Comparison of ENCODE assay signal across 26 cellular contexts in the genomic region with DNA sequence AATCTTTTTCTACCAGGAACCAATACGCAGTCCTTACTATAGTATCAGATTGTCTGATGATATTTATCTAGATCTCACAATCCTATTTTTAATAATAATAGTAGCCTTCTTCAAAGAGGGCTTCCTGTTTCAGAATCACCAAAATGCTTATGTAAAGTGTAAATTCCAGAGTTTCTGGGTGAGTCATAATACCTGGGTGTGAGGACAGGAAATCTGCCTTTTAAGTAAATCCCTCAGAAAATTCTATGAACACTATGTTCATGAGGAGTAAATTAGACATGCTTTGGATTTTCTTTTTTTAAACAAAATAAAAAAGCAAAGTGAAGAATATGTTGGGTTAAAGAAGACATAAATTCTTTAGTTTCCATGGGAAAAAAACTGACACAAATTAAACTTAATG. TPM values are rescaled to one million over a fixed set of nuclear protein-coding genes. Genes with fewer than 3 reads are reported as not detected.
A peak's percentile ranks its signal among the peaks of the same experiment; 100 is the strongest.
DNase-seq lines count a peak whose midpoint lies in the region; ATAC-seq, FAIRE-seq and TF ChIP-seq lines count a peak whose summit lies in the region.
"Had no signal": no experiment of that assay in that cellular context is flagged by ENCODE, and none has a peak within 500 bp of the region (broad histone marks: within the 10 kb centered on the region; RNA-seq: fewer than 3 reads in every experiment).

No MANE protein-coding gene starts in this region.

- H3K4me1 ChIP-seq in GM23248 (ENCODE audit: insufficient read depth) (peaks cover 26% of the 10 kb centered on the region), Panc1 (ENCODE audit: control insufficient read depth, insufficient read depth, low read length) (peaks cover 6% of the 10 kb centered on the region), endothelial cell of umbilical vein (ENCODE audit: control insufficient read depth, extremely low read depth, insufficient read depth, low read length) (peaks cover 57% of the 10 kb centered on the region)
- H3K4me1 ChIP-seq: esophagus muscularis mucosa, left lung, transverse colon had no signal

- ATAC-seq in Panc1 = no peak
- no peak for ATAC-seq in activated T-cell treated with anti-CD3 and anti-CD28 coated beads, Interleukin-2, amount 50 U/mL, for 4 hours
- ATAC-seq: K562; left lung; mucosa of descending colon; stimulated activated naive CD8-positive, alpha-beta T cell treated with anti-CD3 and anti-CD28 coated beads, Interleukin-15, amount 100 ng/mL, for 72 hours had no signal

- TF ChIP-seq CTCF in Panc1 (IDR thresholded peaks at IDR 0.05) (no peak), endothelial cell of umbilical vein (IDR thresholded peaks at IDR 0.05; ENCODE audit: extremely low read depth in 1 of 2, insufficient read depth in 1 of 2, low read depth in 1 of 2, low read length in 2 of 2) (no peak), lower leg skin (IDR thresholded peaks at IDR 0.05) (no peak)

- H3K9ac ChIP-seq in GM23248 = no peak overlapping the region
- H3K9ac ChIP-seq in endothelial cell of umbilical vein (replicated peaks; ENCODE audit: extremely low read depth, insufficient read depth, low read length) = peak overlapping the region; percentile 51

- H3K4me1 Mint-ChIP-seq in activated T-cell treated with anti-CD3 and anti-CD28 coated beads, Interleukin-2, amount 50 U/mL, for 4 hours (ENCODE audit: low read depth) = no peaks in the 10 kb centered on the region
- H3K4me1 Mint-ChIP-seq: central memory CD8-positive, alpha-beta T cell; stimulated activated naive CD8-positive, alpha-beta T cell treated with anti-CD3 and anti-CD28 coated beads, Interleukin-15, amount 100 ng/mL, for 72 hours had no signal

- no peaks in the 10 kb centered on the region for H3K9me3 Mint-ChIP-seq in activated T-cell treated with anti-CD3 and anti-CD28 coated beads, Interleukin-2, amount 50 U/mL, for 4 hours
- H3K9me3 Mint-ChIP-seq: activated CD4-positive, alpha-beta memory T cell treated with anti-CD3 and anti-CD28 coated beads for 36 hours; central memory CD8-positive, alpha-beta T cell; stimulated activated naive CD8-positive, alpha-beta T cell treated with anti-CD3 and anti-CD28 coated beads, Interleukin-15, amount 100 ng/mL, for 72 hours had no signal

- H3K36me3 ChIP-seq in GM23248 (ENCODE audit: low read depth) (no peaks in the 10 kb centered on the region), Panc1 (ENCODE audit: control insufficient read depth, insufficient read depth, low read length) (no peaks in the 10 kb centered on the region), endothelial cell of umbilical vein (ENCODE audit: control insufficient read depth in 2 of 2, extremely low read depth in 1 of 2, insufficient read depth in 2 of 2, low read length in 2 of 2) (no peaks in the 10 kb centered on the region)
- H3K36me3 ChIP-seq: esophagus muscularis mucosa, left lung, transverse colon had no signal

- 98 to 100% methylated on average over 1 of the region's 1 CpG for WGBS in GM23248 (ENCODE audit: low coverage in 1 of 2, low lambda C conversion rate in 2 of 2, missing lambda C conversion rate in 2 of 2), 2 experiments
- 86 to 91% methylated on average over 1 of the region's 1 CpG for WGBS in lower leg skin, 2 donors

- POLR2A ChIA-PET in Panc1 (lab: Charles Lee) = no interaction called here
- POLR2A ChIA-PET in endothelial cell of umbilical vein (lab: Charles Lee) = interaction anchor here (1.1 to 1.3 kb wide), 3 partner anchors 15 to 21 kb away, joined by 3 to 7 read pairs (median 4); a partner anchor contains a TSS

- peaks cover 8% of the 10 kb centered on the region; the same call in 1 of the 2 replicates for H3F3A ChIP-seq in GM23248 (ENCODE audit: insufficient read depth)

- peak overlapping the region; percentile 46 for H3K4me2 ChIP-seq in GM23248 (ENCODE audit: unreplicated experiment)
- peak overlapping the region; percentile 91 for H3K4me2 ChIP-seq in endothelial cell of umbilical vein (ENCODE audit: insufficient read depth, low read length)

- no peaks in the 10 kb centered on the region for H3K36me3 Mint-ChIP-seq in activated T-cell treated with anti-CD3 and anti-CD28 coated beads, Interleukin-2, amount 50 U/mL, for 4 hours (ENCODE audit: insufficient read depth)
- H3K36me3 Mint-ChIP-seq: activated CD4-positive, alpha-beta memory T cell treated with anti-CD3 and anti-CD28 coated beads for 36 hours had no signal

- FAIRE-seq in endothelial cell of umbilical vein (lab: Jason Lieb, UNC) = no peak
- FAIRE-seq in urothelium cell line (lab: Jason Lieb, UNC) = no peak
- FAIRE-seq: D721Med, K562 had no signal

- H3K27me3 Mint-ChIP-seq in activated T-cell treated with anti-CD3 and anti-CD28 coated beads, Interleukin-2, amount 50 U/mL, for 4 hours (ENCODE audit: low read depth) = no peaks in the 10 kb centered on the region
- H3K27me3 Mint-ChIP-seq: activated CD4-positive, alpha-beta memory T cell treated with anti-CD3 and anti-CD28 coated beads for 36 hours; central memory CD8-positive, alpha-beta T cell had no signal

- intact Hi-C loops in Panc1 (cut with micrococcal nuclease; ENCODE audit: unreplicated experiment) (no loop called here), endothelial cell of umbilical vein (cut with micrococcal nuclease) (loop anchor here (1.0 kb wide), 1 partner anchor 15 kb away; no protein-coding TSS in a partner anchor), lower leg skin (cut with DNase I; ENCODE audit: low total_unique reads) (no loop called here)

- H2AFZ ChIP-seq in GM23248 (0 out of 2 replicates have a peak overlapping the region, but pooled peaks have one; percentile 22), endothelial cell of umbilical vein (ENCODE audit: low read depth, low read length) (no peak overlapping the region)

- CTCF ChIA-PET in Panc1 (lab: Charles Lee) = no interaction called here
- CTCF ChIA-PET in endothelial cell of umbilical vein (lab: Charles Lee) = interaction anchor here (1.1 to 1.7 kb wide), 3 partner anchors 21 to 154 kb away, joined by 3 to 6 read pairs (median 4); a partner anchor contains a TSS

- BruUV-seq in Panc1 (replicated peaks; lab: Mats Ljungman, UMichigan) (no TSS peak), endothelial cell of umbilical vein (replicated peaks; lab: Mats Ljungman, UMichigan) (no TSS peak)

- TF ChIP-seq POLR2A in endothelial cell of umbilical vein (IDR thresholded peaks at IDR 0.05; ENCODE audit: low read depth, low read length) (no peak), lower leg skin (IDR thresholded peaks at IDR 0.05) (no peak)

- H3K9me1 ChIP-seq in endothelial cell of umbilical vein (replicated peaks; ENCODE audit: control insufficient read depth, extremely low read depth, insufficient read depth, low read length) = no peaks in the 10 kb centered on the region

- dilution Hi-C loops in endothelial cell of umbilical vein (cut with MboI; ENCODE audit: extremely low pct_ligation_motif_present, low sequenced_read_pairs) = no loop called here

- H3K27ac ChIP-seq in GM23248 = no peak overlapping the region
- peak overlapping the region; percentile 75; the same call in 1 of the 2 replicates for H3K27ac ChIP-seq in Panc1 (ENCODE audit: low read length)
- peak overlapping the region; percentile 81 for H3K27ac ChIP-seq in endothelial cell of umbilical vein (ENCODE audit: insufficient read depth, low read depth, low read length)
- H3K27ac ChIP-seq: esophagus muscularis mucosa, left lung, skin epidermis, transverse colon had no signal

- no peak overlapping the region for H3K4me3 ChIP-seq in GM23248
- H3K4me3 ChIP-seq in Panc1 (ENCODE audit: low read depth in 2 of 2, low read length in 2 of 2) = no peak overlapping the region
- peak overlapping the region in 1 of 3 experiments; percentile 21 for H3K4me3 ChIP-seq in endothelial cell of umbilical vein (replicated peaks in 1 of 3; ENCODE audit: insufficient read depth in 1 of 3, low read depth in 1 of 3, low read length in 3 of 3)
- no peak overlapping the region for H3K4me3 ChIP-seq in lower leg skin (ENCODE audit: low read depth, poor library complexity, severe bottlenecking)
- H3K4me3 ChIP-seq: esophagus muscularis mucosa, K562, left lung, mucosa of descending colon, skin epidermis, transverse colon had no signal

- H3K27me3 ChIP-seq in GM23248 (replicated peaks; ENCODE audit: insufficient read depth) (no peaks in the 10 kb centered on the region), Panc1 (ENCODE audit: control insufficient read depth, insufficient read depth, low read length) (no peaks in the 10 kb centered on the region), endothelial cell of umbilical vein (ENCODE audit: control insufficient read depth in 2 of 2, insufficient read depth in 2 of 2, low read length in 2 of 2) (no peaks in the 10 kb centered on the region)
- H3K27me3 ChIP-seq: esophagus muscularis mucosa, left lung, transverse colon had no signal

- DNase-seq in GM23248 (peak; percentile 24), Panc1 (ENCODE audit: low read depth, low spot score) (no peak), endothelial cell of umbilical vein (ENCODE audit: low read depth, low spot score) (peak; percentile 62), urothelium cell line (ENCODE audit: low spot score) (peak; percentile 41), lower leg skin (ENCODE audit: low spot score in 2 of 2) (no peak)
- DNase-seq in activated T-cell treated with anti-CD3 and anti-CD28 coated beads, Interleukin-2, amount 50 U/mL, for 4 hours = no peak
- DNase-seq in activated effector memory CD4-positive, alpha-beta T cell treated with anti-CD3 and anti-CD28 coated beads, Interleukin-2, amount 50 U/mL, for 16 hours = no peak
- DNase-seq: activated CD4-positive, alpha-beta memory T cell treated with anti-CD3 and anti-CD28 coated beads for 36 hours; activated CD4-positive, CD25-positive, alpha-beta regulatory T cell; activated naive CD4-positive, alpha-beta T cell; activated T-cell treated with anti-CD3 and anti-CD28 coated beads for 4 hours; GF-D8; left lung; mucosa of descending colon; MV-4-11; NCI-H1694; NCI-H2227 treated with DMSO at 0.1 percent for 48 hours; stimulated activated CD4-positive, alpha-beta T cell treated with anti-CD3 and anti-CD28 coated beads, Interleukin-4, amount 100 ng/mL, for 1 hour; stimulated activated naive CD8-positive, alpha-beta T cell treated with anti-CD3 and anti-CD28 coated beads, Interleukin-15, amount 100 ng/mL, for 72 hours; T1000; transverse colon had no signal

- H3K9me3 ChIP-seq in GM23248 (ENCODE audit: low read depth) = no peaks in the 10 kb centered on the region
- H3K9me3 ChIP-seq in Panc1 (ENCODE audit: control insufficient read depth, insufficient read depth, low read depth, low read length) = peaks cover 6% of the 10 kb centered on the region; the same call in 1 of the 2 replicates
- H3K9me3 ChIP-seq in endothelial cell of umbilical vein (replicated peaks; ENCODE audit: control insufficient read depth, insufficient read depth, low read length) = no peaks in the 10 kb centered on the region
- H3K9me3 ChIP-seq: esophagus muscularis mucosa, left lung, mucosa of descending colon, transverse colon had no signal

- H3K79me2 ChIP-seq in GM23248 (ENCODE audit: insufficient read depth) (no peaks in the 10 kb centered on the region), endothelial cell of umbilical vein (ENCODE audit: control insufficient read depth, insufficient read depth, low read length) (no peaks in the 10 kb centered on the region)

- no peaks in the 10 kb centered on the region for H3K9me2 ChIP-seq in GM23248 (ENCODE audit: insufficient read depth)

- H3K4me3 Mint-ChIP-seq in activated T-cell treated with anti-CD3 and anti-CD28 coated beads, Interleukin-2, amount 50 U/mL, for 4 hours = no peak overlapping the region
- H3K4me3 Mint-ChIP-seq: activated CD4-positive, alpha-beta memory T cell treated with anti-CD3 and anti-CD28 coated beads for 36 hours; central memory CD8-positive, alpha-beta T cell; stimulated activated naive CD8-positive, alpha-beta T cell treated with anti-CD3 and anti-CD28 coated beads, Interleukin-15, amount 100 ng/mL, for 72 hours had no signal

- in situ Hi-C loops in GM23248 (cut with MboI) (no loop called here), Panc1 (cut with HindIII; ENCODE audit: low pct_unique_long_range_greater_than_20kb, low sequenced_read_pairs) (no loop called here)

- no peaks in the 10 kb centered on the region for H4K20me1 ChIP-seq in GM23248 (ENCODE audit: insufficient read depth)
- no peaks in the 10 kb centered on the region for H4K20me1 ChIP-seq in endothelial cell of umbilical vein (replicated peaks; ENCODE audit: control insufficient read depth, extremely low read depth, insufficient read depth, low read length)

RNA-seq across cellular contexts. Expression of a gene that starts 20.5 kb away (rescaled TPM):
- 505 and 558 TPM in 2 replicates for total RNA-seq in GM23248 (2014; rRNA removed; shearing (Covaris generic))
- polyA plus RNA-seq in GM23248 (2016; fragmentation: Nextera tagmentation; extraction: Ambion mirVana) (747 and 748 TPM in 2 replicates), endothelial cell of umbilical vein (160 and 202 TPM in 2 replicates)
- total RNA-seq in Panc1 (2021; ENCODE audit: unreplicated experiment) (563 TPM), endothelial cell of umbilical vein (184 and 200 TPM in 2 replicates), lower leg skin (10 to 100 TPM; 27.7 to 68.9 (median 35.5) TPM)
- 415 TPM for polyA plus RNA-seq in Panc1 (2012; ENCODE audit: insufficient read length)
- 315 and 349 TPM in 2 replicates for polyA plus RNA-seq in endothelial cell of umbilical vein (2011; cell fraction: cytosol; rRNA removed)
- polyA plus RNA-seq in endothelial cell of umbilical vein (2011; cell fraction: nucleus; rRNA removed) = 456 and 547 TPM in 2 replicates
- 423 and 427 TPM in 2 replicates for polyA plus RNA-seq in endothelial cell of umbilical vein (2012)
- 180 and 188 TPM in 2 replicates for polyA minus RNA-seq in endothelial cell of umbilical vein
- polyA minus RNA-seq in endothelial cell of umbilical vein (2011; cell fraction: cytosol; rRNA and poly(A)+ RNA removed) = 16.3 TPM
- polyA minus RNA-seq in endothelial cell of umbilical vein (2011; cell fraction: nucleus; rRNA and poly(A)+ RNA removed) = 141 and 168 TPM in 2 replicates
- under 1 TPM; 0.30 to 0.46 (median 0.42) TPM for total RNA-seq in activated T-cell treated with anti-CD3 and anti-CD28 coated beads, Interleukin-2, amount 50 U/mL, for 4 hours
- total RNA-seq: activated CD4-positive, alpha-beta memory T cell treated with anti-CD3 and anti-CD28 coated beads for 36 hours had no signal
- polyA plus RNA-seq: K562 had no signal

Comparison
In these comparisons a context has a peak if more than half of its experiments do, and no peak if none do; other contexts are left out.
1. DNase-seq: peak in GM23248 (single experiment), endothelial cell of umbilical vein (single experiment) and urothelium cell line (single experiment); none in Panc1 (single experiment), lower leg skin (0 of 2), activated T-cell treated with anti-CD3 and anti-CD28 coated beads, Interleukin-2, amount 50 U/mL, for 4 hours (single experiment) and activated effector memory CD4-positive, alpha-beta T cell treated with anti-CD3 and anti-CD28 coated beads, Interleukin-2, amount 50 U/mL, for 16 hours (single experiment).
2. RNA of a gene that starts 20.5 kb away (total RNA-seq): 563 TPM in Panc1 (single experiment), 505 to 558 TPM in GM23248, 184 to 200 TPM in endothelial cell of umbilical vein and 27.7 to 68.9 TPM in lower leg skin; 0.30 to 0.46 TPM in activated T-cell treated with anti-CD3 and anti-CD28 coated beads, Interleukin-2, amount 50 U/mL, for 4 hours; every median in the first group is over 10 times any median in the second.